Comparison of ENCODE assay signal across 10 cellular contexts in genomic region chr14:88044782-88045446, GRCh38. TPM values are rescaled to one million over a fixed set of nuclear protein-coding genes. Genes with fewer than 3 reads are reported as not detected.
DNase-seq lines count a peak whose midpoint lies in the region; ATAC-seq, FAIRE-seq and TF ChIP-seq lines count a peak whose summit lies in the region.
"Had no signal": no experiment of that assay in that cellular context is flagged by ENCODE, and none has a peak within 500 bp of the region (broad histone marks: within the 10 kb centered on the region; RNA-seq: fewer than 3 reads in every experiment).

No MANE protein-coding gene starts in this region.

- peaks cover 57% of the 10 kb centered on the region for H3K4me1 ChIP-seq in HepG2 (ENCODE audit: insufficient read depth, low read length)

- ATAC-seq in GM18505 (IDR thresholded peaks at IDR 0.05; ENCODE audit: unreplicated experiment) = peak; percentile 75
- peak; percentile 92 for ATAC-seq in GM21619 (IDR thresholded peaks at IDR 0.05; ENCODE audit: unreplicated experiment)
- peak; percentile 41 for ATAC-seq in HepG2

- CTCF ChIA-PET in HepG2 (lab: Yijun Ruan, JAX; ENCODE audit: low intra/inter-chr PET ratio, low total read pairs) = no interaction called here

- H3K27ac ChIP-seq in HepG2 (ENCODE audit: extremely low read length, insufficient read depth, low read length) = peak overlapping the region; percentile 89

- DNase-seq in HuH-7 (ENCODE audit: low spot score) (peak; percentile 12), HepG2 (ENCODE audit: low spot score) (peak; percentile 48), HUDEP-2 (lab: John Stamatoyannopoulos, UW; ENCODE audit: unreplicated experiment in 76 of 76) (no peak), MG63 (no peak)
- DNase-seq in effector CD4-positive, alpha-beta T cell = no peak
- DNase-seq in stimulated activated CD4-positive, alpha-beta T cell treated with anti-CD3 and anti-CD28 coated beads, Interleukin-2, amount 100 ng/mL, for 48 hours = no peak
- DNase-seq: NCI-H1105 treated with DMSO at 0.1 percent for 48 hours had no signal

- WGBS in HepG2 (ENCODE audit: low lambda C conversion rate) = 45% methylated on average over 4 of the region's 4 CpGs

- H3K9me3 ChIP-seq in HepG2 (ENCODE audit: low read length) (no peaks in the 10 kb centered on the region), MG63 (no peaks in the 10 kb centered on the region)

- peak overlapping the region; percentile 54 for H3K4me2 ChIP-seq in HepG2 (ENCODE audit: low read depth, low read length)

- no peak for TF ChIP-seq POLR2A in GM18505 (IDR thresholded peaks at IDR 0.05; ENCODE audit: borderline replicate concordance, extremely low read depth, insufficient read depth, insufficient read length)
- TF ChIP-seq POLR2A in HepG2 (IDR thresholded peaks at IDR 0.05; ENCODE audit: insufficient read depth in 1 of 2, low read depth in 2 of 2, low read length in 2 of 2) = no peak

- H3K79me2 ChIP-seq in HepG2 (ENCODE audit: insufficient read depth, low read length) = peaks cover 25% of the 10 kb centered on the region

- no peak overlapping the region for H2AFZ ChIP-seq in HepG2 (ENCODE audit: low read length)

- TF ChIP-seq RAD21 in HepG2 (CRISPR knock-in tag; IDR thresholded peaks at IDR 0.05) = no peak

- peak; percentile 44 for FAIRE-seq in HepG2 (lab: Jason Lieb, UNC)
- FAIRE-seq: H54 had no signal

- peak overlapping the region in 1 of 3 experiments; percentile 23; a peak in 1 of 6 replicates for H3K4me3 ChIP-seq in HepG2 (replicated peaks in 1 of 3; ENCODE audit: insufficient read depth in 1 of 3, low read depth in 2 of 3, low read length in 3 of 3)
- no peak overlapping the region for H3K4me3 ChIP-seq in MG63

- peak in 1 of 2 experiments; percentile 76; a peak in 2 of 4 replicates for TF ChIP-seq EP300 in HepG2 (IDR thresholded peaks at IDR 0.05; ENCODE audit: low read depth in 2 of 2, low read length in 2 of 2)
- TF ChIP-seq EP300 in HepG2 (CRISPR knock-in tag; IDR thresholded peaks at IDR 0.05; ENCODE audit: borderline replicate concordance) = no peak

- H3K9ac ChIP-seq in HepG2 (ENCODE audit: insufficient read depth, low read depth, low read length) = peak overlapping the region; percentile 43

- no peaks in the 10 kb centered on the region for H3K27me3 ChIP-seq in HepG2 (ENCODE audit: control insufficient read depth in 1 of 2, insufficient read depth in 2 of 2, low read length in 2 of 2)
- no peaks in the 10 kb centered on the region for H3K27me3 ChIP-seq in MG63

- BruUV-seq in HepG2 (replicated peaks; lab: Mats Ljungman, UMichigan) = no TSS peak

- intact Hi-C loops in HepG2 (cut with micrococcal nuclease; ENCODE audit: unreplicated experiment) = loop anchor here (1.0 kb wide), 1 partner anchor 21 kb away; no protein-coding TSS in a partner anchor

- POLR2A ChIA-PET in HepG2 (lab: Yijun Ruan, JAX) = interaction anchor here (0.7 to 1.0 kb wide), 2 partner anchors 12 to 49 kb away, joined by 3 to 6 read pairs; no protein-coding TSS in a partner anchor

- TF ChIP-seq CTCF in HepG2 (CRISPR knock-in tag; IDR thresholded peaks at IDR 0.05) = no peak

- in situ Hi-C loops in HepG2 (cut with HindIII; ENCODE audit: extremely low pct_ligation_motif_present, low pct_unique_long_range_greater_than_20kb) = no loop called here

- peaks cover 20 to 33% of the 10 kb centered on the region in 2 experiments for H3K36me3 ChIP-seq in HepG2 (replicated peaks in 1 of 2; ENCODE audit: control insufficient read depth in 1 of 2, insufficient read depth in 2 of 2, low read length in 2 of 2)
- H3K36me3 ChIP-seq in MG63 = no peaks in the 10 kb centered on the region

- no peaks in the 10 kb centered on the region for H4K20me1 ChIP-seq in HepG2 (ENCODE audit: insufficient read depth, low read length)

TF ChIP-seq in HepG2, 621 proteins besides CTCF, POLR2A, EP300 and RAD21 (continues in another document):
- TF ChIP-seq GATA4 (IDR thresholded peaks at IDR 0.05; ENCODE audit: borderline replicate concordance, low read depth) (0 out of 2 replicates have a peak, but pooled peaks have one; percentile 42), ZNF362 (CRISPR knock-in tag; IDR thresholded peaks at IDR 0.05; ENCODE audit: borderline replicate concordance) (no peak), HIC2 (CRISPR knock-in tag; IDR thresholded peaks at IDR 0.05; ENCODE audit: low read depth) (peak; percentile 50; the same call in 1 of the 2 replicates), GATAD2A (CRISPR knock-in tag; IDR thresholded peaks at IDR 0.05) (peak; percentile 41; the same call in 1 of the 2 replicates), TCF7 (IDR thresholded peaks at IDR 0.05; ENCODE audit: low read depth) (peak; percentile 26; the same call in 1 of the 2 replicates), FOSL2 (CRISPR knock-in tag; IDR thresholded peaks at IDR 0.05) (peak; percentile 50; the same call in 1 of the 2 replicates)

RNA-seq across cellular contexts. Expression of gene GPR65, which starts 40.0 kb away (rescaled TPM):
- total RNA-seq in HepG2 (2016; rRNA removed; fragmentation: Illumina TruSeq; extraction: Trizol) = not detected in 2 replicates
- total RNA-seq in HepG2 (2016; cell fraction: cytosol; rRNA removed; fragmentation: Illumina TruSeq; extraction: Trizol; ENCODE audit: low read depth) = not detected in 2 replicates
- not detected in 2 replicates for total RNA-seq in HepG2 (2016; cell fraction: insoluble cytoplasmic fraction; rRNA removed; fragmentation: Illumina TruSeq; extraction: Trizol)
- not detected in 2 replicates for total RNA-seq in HepG2 (2016; cell fraction: membrane; rRNA removed; fragmentation: Illumina TruSeq; extraction: Trizol)
- not detected in 2 replicates for total RNA-seq in HepG2 (2016; cell fraction: nucleus; rRNA removed; fragmentation: Illumina TruSeq; extraction: Trizol)
- polyA plus RNA-seq in HepG2 (2011; rRNA removed) = not detected in 2 replicates
- not detected in 2 replicates for polyA plus RNA-seq in HepG2 (2011; cell fraction: cytosol; rRNA removed)
- not detected in 2 replicates for polyA plus RNA-seq in HepG2 (2011; cell fraction: nucleus; rRNA removed)
- not detected in 2 replicates for polyA plus RNA-seq in HepG2 (2012)
- polyA plus RNA-seq in HepG2 (2016; cell fraction: cytosol; fragmentation: Illumina TruSeq; extraction: Trizol; ENCODE audit: low read depth) = not detected in 2 replicates
- not detected in 2 replicates for polyA plus RNA-seq in HepG2 (2016; cell fraction: insoluble cytoplasmic fraction; fragmentation: Illumina TruSeq; extraction: Trizol; ENCODE audit: low read depth)
- not detected in 2 replicates for polyA plus RNA-seq in HepG2 (2016; cell fraction: membrane; fragmentation: Illumina TruSeq; extraction: Trizol; ENCODE audit: low read depth)
- not detected in 2 replicates for polyA plus RNA-seq in HepG2 (2016; cell fraction: nucleus; fragmentation: Illumina TruSeq; extraction: Trizol; ENCODE audit: insufficient read depth, low read depth)
- not detected in 2 replicates for polyA minus RNA-seq in HepG2 (2011; rRNA and poly(A)+ RNA removed; ENCODE audit: low replicate concordance)
- not detected in 2 replicates for polyA minus RNA-seq in HepG2 (2011; cell fraction: cytosol; rRNA and poly(A)+ RNA removed)
- not detected in 2 replicates for polyA minus RNA-seq in HepG2 (2011; cell fraction: nucleus; rRNA and poly(A)+ RNA removed)
- not detected in 2 replicates for total RNA-seq in MG63 (2014; rRNA removed; shearing (Covaris generic); ENCODE audit: low replicate concordance)

RNA-seq across cellular contexts. Expression of gene GALC, which starts 51.9 kb away (rescaled TPM):
- not detected in 2 replicates for total RNA-seq in HepG2 (2016; rRNA removed; fragmentation: Illumina TruSeq; extraction: Trizol)
- total RNA-seq in HepG2 (2016; cell fraction: cytosol; rRNA removed; fragmentation: Illumina TruSeq; extraction: Trizol; ENCODE audit: low read depth) = not detected in 2 replicates
- total RNA-seq in HepG2 (2016; cell fraction: insoluble cytoplasmic fraction; rRNA removed; fragmentation: Illumina TruSeq; extraction: Trizol) = not detected in 2 replicates
- not detected in 2 replicates for total RNA-seq in HepG2 (2016; cell fraction: membrane; rRNA removed; fragmentation: Illumina TruSeq; extraction: Trizol)
- not detected in 2 replicates for total RNA-seq in HepG2 (2016; cell fraction: nucleus; rRNA removed; fragmentation: Illumina TruSeq; extraction: Trizol)
- polyA plus RNA-seq in HepG2 (2011; rRNA removed) = not detected in 2 replicates
- polyA plus RNA-seq in HepG2 (2011; cell fraction: cytosol; rRNA removed) = not detected in 2 replicates
- not detected in 2 replicates for polyA plus RNA-seq in HepG2 (2011; cell fraction: nucleus; rRNA removed)
- not detected in 2 replicates for polyA plus RNA-seq in HepG2 (2012)
- polyA plus RNA-seq in HepG2 (2016; cell fraction: cytosol; fragmentation: Illumina TruSeq; extraction: Trizol; ENCODE audit: low read depth) = not detected in 2 replicates
- not detected in 2 replicates for polyA plus RNA-seq in HepG2 (2016; cell fraction: insoluble cytoplasmic fraction; fragmentation: Illumina TruSeq; extraction: Trizol; ENCODE audit: low read depth)
- polyA plus RNA-seq in HepG2 (2016; cell fraction: membrane; fragmentation: Illumina TruSeq; extraction: Trizol; ENCODE audit: low read depth) = not detected in 2 replicates
- polyA plus RNA-seq in HepG2 (2016; cell fraction: nucleus; fragmentation: Illumina TruSeq; extraction: Trizol; ENCODE audit: insufficient read depth, low read depth) = not detected in 2 replicates
- polyA minus RNA-seq in HepG2 (2011; rRNA and poly(A)+ RNA removed; ENCODE audit: low replicate concordance) = 0.02 TPM in 1 of 2 replicates, not detected in the other
- not detected in 2 replicates for polyA minus RNA-seq in HepG2 (2011; cell fraction: cytosol; rRNA and poly(A)+ RNA removed)
- not detected in 2 replicates for polyA minus RNA-seq in HepG2 (2011; cell fraction: nucleus; rRNA and poly(A)+ RNA removed)
- total RNA-seq in MG63 (2014; rRNA removed; shearing (Covaris generic); ENCODE audit: low replicate concordance) = 0.82 and 1.9 TPM in 2 replicates

Comparison
In these comparisons a context has a peak if more than half of its experiments do, and no peak if none do; other contexts are left out.
1. ATAC-seq: peak in every context shown above with its lines; median percentile 92 in GM21619; 75 in GM18505; 41 in HepG2.
2. DNase-seq: peak in HuH-7 (single experiment) and HepG2 (single experiment); none in effector CD4-positive, alpha-beta T cell (single experiment), HUDEP-2 (0 of 76), stimulated activated CD4-positive, alpha-beta T cell treated with anti-CD3 and anti-CD28 coated beads, Interleukin-2, amount 100 ng/mL, for 48 hours (0 of 2) and MG63 (single experiment).